18 cellular contexts compared by ENCODE assay signal in genomic region chr10:93277360-93277759, GRCh38.
"Had no signal": no experiment of that assay in that cellular context is flagged by ENCODE, and none has a peak within 500 bp of the region (broad histone marks: within the 10 kb centered on the region; RNA-seq: fewer than 3 reads in every experiment).

No MANE protein-coding gene starts in this region.

- H2AFZ ChIP-seq: hepatocyte had no signal

- DNase-seq: effector memory CD8-positive, alpha-beta T cell; foreskin melanocyte; head of caudate nucleus; kidney; left cardiac atrium; left ventricle myocardium superior; mesenchymal stem cell; naive B cell; psoas muscle; sigmoid colon; small intestine; stimulated activated CD4-positive, alpha-beta T cell treated with anti-CD3 and anti-CD28 coated beads, Interleukin-12 subunit alpha, Interleukin-12 subunit beta, amount 100 ng/mL, for 4 hours; stimulated activated naive CD4-positive, alpha-beta T cell treated with Interleukin-2 at 50 U/mL for 16 hours had no signal

- H3K4me2 ChIP-seq: hepatocyte had no signal

- H3K27me3 ChIP-seq: esophagus muscularis mucosa, hepatocyte, right atrium auricular region, sigmoid colon had no signal

- H3K4me3 ChIP-seq: esophagus muscularis mucosa, hepatocyte, lung, psoas muscle, right atrium auricular region, sigmoid colon had no signal

- H3K9me3 ChIP-seq: esophagus muscularis mucosa, psoas muscle, right atrium auricular region, sigmoid colon had no signal

- H3K79me2 ChIP-seq: hepatocyte had no signal

- ATAC-seq: effector memory CD8-positive, alpha-beta T cell; left cardiac atrium; left ventricle myocardium superior; psoas muscle had no signal

- H3K27ac ChIP-seq: epithelial cell of prostate, esophagus muscularis mucosa, hepatocyte, psoas muscle, right atrium auricular region, sigmoid colon had no signal

- H3K36me3 ChIP-seq: esophagus muscularis mucosa, right atrium auricular region, sigmoid colon had no signal

- H3K4me1 ChIP-seq: esophagus muscularis mucosa, psoas muscle, right atrium auricular region, sigmoid colon had no signal
